In genomic region chr12:101931498-101932326, GRCh38 we compare ENCODE assay signal across 15 cellular contexts. TPM values are rescaled to one million over a fixed set of nuclear protein-coding genes. Genes with fewer than 3 reads are reported as not detected.
DNase-seq lines count a peak whose midpoint lies in the region; ATAC-seq and TF ChIP-seq lines count a peak whose summit lies in the region.
"Had no signal": no experiment of that assay in that cellular context is flagged by ENCODE, and none has a peak within 500 bp of the region (broad histone marks: within the 10 kb centered on the region; RNA-seq: fewer than 3 reads in every experiment).

No MANE protein-coding gene starts in this region.

- H2AFZ ChIP-seq in OCI-LY7 (ENCODE audit: low read length) = peak overlapping the region; percentile 40; the same call in 1 of the 2 replicates

- in situ Hi-C loops in HAP-1 (cut with MboI; ENCODE audit: low sequenced_read_pairs) = loop anchor here (25.0 kb wide), 2 partner anchors 556 to 856 kb away; partner anchors contain the start of gene IGF1

- TF ChIP-seq CTCF in OCI-LY7 (conservative IDR thresholded peaks at IDR 0.05; ENCODE audit: low read length) = no peak

- CTCF ChIA-PET in OCI-LY7 (lab: Charles Lee; ENCODE audit: unreplicated experiment) = interaction anchor here (0.8 kb wide), 1 partner anchor 169 kb away, joined by 4 read pairs; no protein-coding TSS in a partner anchor

- no peaks in the 10 kb centered on the region for H3K9me2 ChIP-seq in OCI-LY7 (ENCODE audit: insufficient read depth, low read length)

- no peaks in the 10 kb centered on the region for H3K79me2 ChIP-seq in OCI-LY7 (ENCODE audit: insufficient read depth, low read depth, low read length)

- peaks cover 8% of the 10 kb centered on the region; the same call in 1 of the 2 replicates for H3K9me3 ChIP-seq in OCI-LY7 (ENCODE audit: low read length)
- no peaks in the 10 kb centered on the region for H3K9me3 ChIP-seq in HAP-1

- H3K4me3 ChIP-seq in OCI-LY7 (ENCODE audit: low read depth, low read length, poor library complexity, severe bottlenecking) (peak overlapping the region; percentile 49), HAP-1 (no peak overlapping the region)

- H3K4me2 ChIP-seq in OCI-LY7 (ENCODE audit: low read length) = peak overlapping the region; percentile 76

- BruUV-seq in OCI-LY7 (replicated peaks; lab: Mats Ljungman, UMichigan) = no TSS peak

- POLR2A ChIA-PET in OCI-LY7 (lab: Charles Lee) = interaction anchor here (0.5 to 1.6 kb wide), 14 partner anchors 8 to 652 kb away, joined by 3 to 7 read pairs (median 4); partner anchors contain the start of gene GNPTAB

- peak overlapping the region; percentile 86 for H3K27ac ChIP-seq in OCI-LY7 (ENCODE audit: low read depth, low read length, poor library complexity, severe bottlenecking)
- H3K27ac ChIP-seq: VCaP had no signal

- intact Hi-C loops in OCI-LY7 (cut with micrococcal nuclease; ENCODE audit: unreplicated experiment) = loop anchor here (2.0 to 10.0 kb wide), 3 partner anchors 159 to 1513 kb away; no protein-coding TSS in a partner anchor

- DNase-seq in OCI-LY7 (ENCODE audit: low spot score) (peak; percentile 72), hypothalamus (lab: John Stamatoyannopoulos, UW) (no peak), LoVo (ENCODE audit: low spot score) (no peak), HAP-1 (ENCODE audit: low spot score in 2 of 2) (no peak)
- no peak for DNase-seq in activated CD4-positive, alpha-beta T cell treated with anti-CD3 and anti-CD28 coated beads for 48 hours
- DNase-seq: COR-L47, midbrain, small intestine had no signal

- peaks cover 75% of the 10 kb centered on the region for H3K4me1 ChIP-seq in OCI-LY7 (ENCODE audit: insufficient read depth, low read length, poor library complexity, severe bottlenecking)
- H3K4me1 ChIP-seq in HAP-1 = no peaks in the 10 kb centered on the region

- H3K36me3 ChIP-seq in OCI-LY7 (ENCODE audit: insufficient read depth, low read length) (no peaks in the 10 kb centered on the region), HAP-1 (replicated peaks) (no peaks in the 10 kb centered on the region)

- peak; percentile 33 for TF ChIP-seq POLR2A in GM18505 (IDR thresholded peaks at IDR 0.05; ENCODE audit: borderline replicate concordance, extremely low read depth, insufficient read depth, insufficient read length)

- peaks cover 10% of the 10 kb centered on the region; the same call in 1 of the 2 replicates for H3K27me3 ChIP-seq in HAP-1 (ENCODE audit: low read depth)

- no peaks in the 10 kb centered on the region for H4K20me1 ChIP-seq in OCI-LY7 (ENCODE audit: insufficient read depth, low read length)

- ATAC-seq in GM18505 (IDR thresholded peaks at IDR 0.05; ENCODE audit: unreplicated experiment) (peak; percentile 42), GM19468 (IDR thresholded peaks at IDR 0.05; ENCODE audit: extremely low read depth, unreplicated experiment) (peak; percentile 50), HG02981 (IDR thresholded peaks at IDR 0.05; ENCODE audit: unreplicated experiment) (peak; percentile 40)
- ATAC-seq: HCT116; Panc1; stimulated activated effector memory CD8-positive, alpha-beta T cell treated with anti-CD3 and anti-CD28 coated beads, Interleukin-12 subunit alpha, Interleukin-12 subunit beta, amount 100 ng/mL, for 72 hours had no signal

RNA-seq across cellular contexts. Expression of gene DRAM1, which starts 54.3 kb away (rescaled TPM):
- total RNA-seq in OCI-LY7 (2014; rRNA removed; shearing (Covaris generic)) = 0.77 TPM in 1 of 2 replicates, not detected in the other
- total RNA-seq in OCI-LY7 (2022) = not detected in 2 replicates
